ENCODE assay signal across 9 cellular contexts in the genomic region with DNA sequence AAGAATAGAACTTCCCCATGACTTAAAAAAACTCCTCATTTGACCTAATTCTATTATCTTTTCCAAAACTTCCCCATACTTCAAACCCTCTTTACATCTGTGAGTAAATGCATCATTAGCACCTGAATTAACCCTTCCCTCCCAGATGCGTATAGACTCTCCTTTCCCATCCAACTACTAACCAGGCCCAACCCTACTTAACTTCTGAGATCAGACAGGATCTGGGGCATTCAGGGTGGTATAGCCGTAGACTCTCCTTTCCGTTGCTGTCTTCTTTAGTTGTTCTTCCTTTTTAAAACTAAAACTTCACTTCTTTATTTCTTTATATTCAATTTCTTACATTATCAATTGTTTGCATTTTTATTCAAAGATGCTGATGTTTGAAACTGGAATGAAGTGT.
"Had no signal": no experiment of that assay in that cellular context is flagged by ENCODE, and none has a peak within 500 bp of the region (broad histone marks: within the 10 kb centered on the region; RNA-seq: fewer than 3 reads in every experiment).

No MANE protein-coding gene starts in this region.

- FAIRE-seq: H54, HepG2, HTR-8/SVneo had no signal

- DNase-seq: GOT3, H9, HCEC 1CT, KBM-7 had no signal

- H3K4me3 Mint-ChIP-seq: H9, IgD-negative memory B cell had no signal

- H3K27ac Mint-ChIP-seq: H9, IgD-negative memory B cell had no signal

- ATAC-seq: HepG2 had no signal

- H3K4me2 ChIP-seq: KMS-11 had no signal

- H3K9ac ChIP-seq: KMS-11 had no signal

- H3K27me3 Mint-ChIP-seq: IgD-negative memory B cell had no signal

- H3K9me3 Mint-ChIP-seq: H9 had no signal

- H3K4me1 Mint-ChIP-seq: IgD-negative memory B cell had no signal

- H3K36me3 Mint-ChIP-seq: IgD-negative memory B cell had no signal

- H3K27ac ChIP-seq: KMS-11 had no signal
